ENCODE assay signal across 21 cellular contexts in the genomic region with DNA sequence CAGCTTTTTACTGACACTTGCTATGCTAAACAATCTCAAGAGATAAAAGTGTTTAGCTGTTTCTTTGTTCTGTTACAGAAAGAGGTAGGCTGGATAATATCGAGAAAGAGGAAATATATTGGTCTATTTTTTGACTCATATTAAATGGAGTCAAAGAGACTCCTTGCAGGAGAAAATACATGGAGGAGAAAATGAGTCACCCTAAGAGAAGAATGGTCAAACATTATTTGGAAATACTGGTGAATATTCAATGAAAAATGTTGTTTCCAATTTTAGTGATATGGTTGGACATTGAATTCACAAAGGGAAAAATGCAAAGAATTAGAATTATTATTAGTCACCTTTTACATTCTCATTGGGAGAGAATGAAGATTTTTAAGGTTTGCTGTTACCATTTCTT. TPM values are rescaled to one million over a fixed set of nuclear protein-coding genes. Genes with fewer than 3 reads are reported as not detected.
DNase-seq lines count a peak whose midpoint lies in the region; ATAC-seq and TF ChIP-seq lines count a peak whose summit lies in the region.
"Had no signal": no experiment of that assay in that cellular context is flagged by ENCODE, and none has a peak within 500 bp of the region (broad histone marks: within the 10 kb centered on the region; RNA-seq: fewer than 3 reads in every experiment).

No MANE protein-coding gene starts in this region.

- H3K9ac ChIP-seq in skeletal muscle satellite cell (ENCODE audit: low read depth, low read length) = peak overlapping the region; percentile 0

- TF ChIP-seq CTCF in BE2C (IDR thresholded peaks at IDR 0.05; ENCODE audit: low read depth, low read length) (no peak), RWPE2 (IDR thresholded peaks at IDR 0.05; ENCODE audit: poor library complexity, severe bottlenecking) (no peak), fibroblast of the aortic adventitia (IDR thresholded peaks at IDR 0.05; ENCODE audit: insufficient read depth, low read length) (no peak), RWPE1 (conservative IDR thresholded peaks at IDR 0.05; ENCODE audit: low read depth) (no peak)

- H3K4me3 ChIP-seq in BE2C (ENCODE audit: low read depth, low read length) (peak overlapping the region; percentile 72), RWPE2 (ENCODE audit: severe bottlenecking) (no peak overlapping the region), fibroblast of the aortic adventitia (ENCODE audit: low read depth, low read length) (no peak overlapping the region), skeletal muscle satellite cell (ENCODE audit: low read length) (no peak overlapping the region)
- H3K4me3 ChIP-seq: esophagus squamous epithelium, Peyer's patch had no signal

- H3K27ac ChIP-seq in RWPE2 (ENCODE audit: poor library complexity, severe bottlenecking) (no peak overlapping the region), RWPE1 (no peak overlapping the region)
- H3K27ac ChIP-seq: Peyer's patch had no signal

- no peak for DNase-seq in BE2C
- no peak for DNase-seq in RWPE2 (ENCODE audit: low spot score)
- peak; percentile 82 for DNase-seq in fibroblast of the aortic adventitia (ENCODE audit: low read depth)
- DNase-seq in RWPE1 (ENCODE audit: low spot score) = no peak
- DNase-seq in HuH-7 (ENCODE audit: low spot score) = no peak
- DNase-seq in KBM-7 = no peak
- DNase-seq: activated naive CD8-positive, alpha-beta T cell treated with anti-CD3 and anti-CD28 coated beads, Interleukin-2, amount 50 U/mL, for 24 hours; effector CD4-positive, alpha-beta T cell; esophagus squamous epithelium; hypothalamus; MM.1S; NCI-H146; NCI-H2227 treated with DMSO at 0.1 percent for 48 hours; Peyer's patch; retina; stimulated activated naive CD4-positive, alpha-beta T cell treated with Interleukin-2 at 50 U/mL for 16 hours; T-helper 9 cell had no signal

- H3K9me3 ChIP-seq in BE2C (no peaks in the 10 kb centered on the region; the same call in 1 of the 2 replicates), RWPE2 (ENCODE audit: severe bottlenecking) (no peaks in the 10 kb centered on the region), skeletal muscle satellite cell (replicated peaks; ENCODE audit: low read length) (no peaks in the 10 kb centered on the region)
- H3K9me3 ChIP-seq: esophagus squamous epithelium, Peyer's patch had no signal

- peak; percentile 21; the same call in 1 of the 3 replicates for ATAC-seq in RWPE2 (ENCODE audit: low read depth)
- ATAC-seq: activated CD4-positive, CD25-positive, alpha-beta regulatory T cell treated with anti-CD3 and anti-CD28 coated beads, Interleukin-2, amount 50 U/mL, for 24 hours; activated naive CD8-positive, alpha-beta T cell treated with anti-CD3 and anti-CD28 coated beads, Interleukin-2, amount 50 U/mL, for 24 hours; SK-N-SH treated with all-trans-retinoic acid at 6 μM for 48 hours had no signal

- H3K36me3 ChIP-seq in BE2C = peaks cover 71% of the 10 kb centered on the region
- no peaks in the 10 kb centered on the region for H3K36me3 ChIP-seq in RWPE2 (ENCODE audit: low read depth)
- H3K36me3 ChIP-seq in skeletal muscle satellite cell (ENCODE audit: insufficient read depth, low read length) = no peaks in the 10 kb centered on the region
- H3K36me3 ChIP-seq: esophagus squamous epithelium, Peyer's patch had no signal

- CTCF ChIA-PET in RWPE1 (lab: Yijun Ruan, JAX) = no interaction called here

- in situ Hi-C loops in KBM-7 (cut with MboI; ENCODE audit: low pct_unique_long_range_greater_than_20kb, low sequenced_read_pairs) = no loop called here

- H3K27me3 ChIP-seq in BE2C = no peaks in the 10 kb centered on the region
- H3K27me3 ChIP-seq in RWPE2 (ENCODE audit: insufficient read depth, poor library complexity, severe bottlenecking) = no peaks in the 10 kb centered on the region
- H3K27me3 ChIP-seq in skeletal muscle satellite cell (ENCODE audit: control insufficient read depth, insufficient read depth, low read length) = no peaks in the 10 kb centered on the region
- H3K27me3 ChIP-seq: Peyer's patch had no signal

- H3K4me1 ChIP-seq in BE2C = peaks cover 4% of the 10 kb centered on the region
- no peaks in the 10 kb centered on the region for H3K4me1 ChIP-seq in RWPE2 (ENCODE audit: insufficient read depth, poor library complexity, severe bottlenecking)
- peaks cover 27% of the 10 kb centered on the region for H3K4me1 ChIP-seq in skeletal muscle satellite cell (ENCODE audit: control insufficient read depth, insufficient read depth, low read length)
- H3K4me1 ChIP-seq: Peyer's patch had no signal

- POLR2A ChIA-PET in RWPE1 (lab: Yijun Ruan, JAX; ENCODE audit: low non-redundant PET) = no interaction called here

- peak overlapping the region; percentile 4 for H3K4me2 ChIP-seq in skeletal muscle satellite cell (ENCODE audit: low read length)

RNA-seq across cellular contexts. Expression of gene KCNJ8, which starts 3.2 kb away (rescaled TPM):
- 116 TPM for polyA plus RNA-seq in BE2C (2012; ENCODE audit: insufficient read depth, insufficient read length, low read depth)
- 2.1 and 5.6 TPM in 2 replicates for total RNA-seq in fibroblast of the aortic adventitia (ENCODE audit: low replicate concordance)
- total RNA-seq in skeletal muscle satellite cell (2012; rRNA removed) = 0.76 and 2.6 TPM in 2 replicates
- total RNA-seq: mononuclear cell had no signal
